In the genomic region with DNA sequence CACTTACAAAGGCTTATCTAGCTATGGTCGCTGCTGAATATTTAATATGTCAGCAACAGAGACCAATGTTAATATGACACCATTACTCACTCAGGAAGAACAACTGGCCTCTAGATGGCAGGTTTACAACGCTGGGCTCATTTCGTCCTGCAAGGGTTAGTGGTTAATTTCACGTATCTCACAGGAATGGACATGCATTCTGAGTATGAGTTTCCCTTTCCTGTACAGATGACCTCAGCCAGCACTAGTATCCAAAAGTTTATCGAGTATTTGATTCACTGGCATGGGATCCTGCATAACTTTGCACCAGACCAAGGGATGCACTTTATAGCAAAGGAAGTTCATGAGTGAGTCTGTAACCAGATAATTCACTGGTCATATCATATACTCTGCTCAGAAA, we compare ENCODE assay signal across 9 cellular contexts. TPM values are rescaled to one million over a fixed set of nuclear protein-coding genes. Genes with fewer than 3 reads are reported as not detected.
DNase-seq lines count a peak whose midpoint lies in the region; ATAC-seq and TF ChIP-seq lines count a peak whose summit lies in the region.
"Had no signal": no experiment of that assay in that cellular context is flagged by ENCODE, and none has a peak within 500 bp of the region (broad histone marks: within the 10 kb centered on the region; RNA-seq: fewer than 3 reads in every experiment).

No MANE protein-coding gene starts in this region.

- H4K20me1 ChIP-seq in SK-N-SH (ENCODE audit: insufficient read depth) = no peaks in the 10 kb centered on the region

- BruUV-seq in Calu3 (replicated peaks; lab: Mats Ljungman, UMichigan) = no TSS peak

- TF ChIP-seq RAD21 in SK-N-SH (IDR thresholded peaks at IDR 0.05; ENCODE audit: low read length) = peak; percentile 57

- no peaks in the 10 kb centered on the region for H3K4me1 ChIP-seq in SK-N-SH (ENCODE audit: control insufficient read depth in 1 of 2, insufficient read depth in 2 of 2, low read depth in 1 of 2, low read length in 1 of 2)

- H3K4me3 Mint-ChIP-seq in Calu3 (ENCODE audit: low read depth, unreplicated experiment) (no peak overlapping the region), T-helper 17 cell (no peak overlapping the region)
- no peak overlapping the region for H3K4me3 Mint-ChIP-seq in activated CD8-positive, alpha-beta T cell treated with anti-CD3 and anti-CD28 coated beads for 36 hours

- H3K79me2 ChIP-seq in SK-N-SH (ENCODE audit: insufficient read depth) = no peaks in the 10 kb centered on the region

- ATAC-seq in T-helper 17 cell = no peak
- no peak for ATAC-seq in esophagus mucosa
- no peak for ATAC-seq in activated CD8-positive, alpha-beta T cell treated with anti-CD3 and anti-CD28 coated beads for 36 hours

- CTCF ChIA-PET in Calu3 (lab: Charles Lee) = no interaction called here
- CTCF ChIA-PET in SK-N-SH (lab: Yijun Ruan, JAX) = interaction anchor here (1.3 to 2.1 kb wide), 3 partner anchors 10 to 396 kb away, joined by 3 to 11 read pairs (median 9); a partner anchor contains a TSS
- CTCF ChIA-PET in activated CD8-positive, alpha-beta T cell treated with anti-CD3 and anti-CD28 coated beads for 36 hours (lab: Charles Lee) = interaction anchor here (1.1 kb wide), 1 partner anchor 10 kb away, joined by 4 read pairs; no protein-coding TSS in a partner anchor

- H3K36me3 ChIP-seq in SK-N-SH (replicated peaks in 1 of 2; ENCODE audit: control insufficient read depth in 1 of 2, insufficient read depth in 2 of 2, low read length in 1 of 2) = no peaks in the 10 kb centered on the region

- peaks cover 77% of the 10 kb centered on the region for H3K27me3 Mint-ChIP-seq in Calu3 (ENCODE audit: unreplicated experiment)
- no peaks in the 10 kb centered on the region for H3K27me3 Mint-ChIP-seq in T-helper 17 cell
- H3K27me3 Mint-ChIP-seq in activated CD8-positive, alpha-beta T cell treated with anti-CD3 and anti-CD28 coated beads for 36 hours = peaks cover 2% of the 10 kb centered on the region

- DNase-seq in Calu3 (peak; percentile 34), HPDE6-E6E7 (ENCODE audit: extremely low spot score) (peak; percentile 49), SK-N-SH (no peak), iPS-NIHi7 (ENCODE audit: extremely low spot score) (peak; percentile 36), T-helper 17 cell (no peak)
- no peak for DNase-seq in stimulated activated CD4-positive, alpha-beta T cell treated with anti-CD3 and anti-CD28 coated beads, Interleukin-2, amount 100 ng/mL, for 24 hours
- no peak for DNase-seq in activated CD8-positive, alpha-beta T cell treated with anti-CD3 and anti-CD28 coated beads for 36 hours

- no peak for TF ChIP-seq EP300 in SK-N-SH (IDR thresholded peaks at IDR 0.05; ENCODE audit: borderline replicate concordance in 1 of 2, low read depth in 1 of 2, low read length in 1 of 2)

- no peak overlapping the region for H3K9ac ChIP-seq in SK-N-SH

- no peak overlapping the region for H3K4me3 ChIP-seq in SK-N-SH (ENCODE audit: low read depth in 2 of 2, low read length in 1 of 2)

- H3K9me3 Mint-ChIP-seq in Calu3 (ENCODE audit: low read depth, unreplicated experiment) = no peaks in the 10 kb centered on the region
- H3K9me3 Mint-ChIP-seq in activated CD8-positive, alpha-beta T cell treated with anti-CD3 and anti-CD28 coated beads for 36 hours = no peaks in the 10 kb centered on the region

- H3K9me2 ChIP-seq in SK-N-SH = no peaks in the 10 kb centered on the region

- intact Hi-C loops in Calu3 (cut with micrococcal nuclease; ENCODE audit: unreplicated experiment) = loop anchor here (2.0 kb wide), 2 partner anchors 51 to 313 kb away; no protein-coding TSS in a partner anchor
- intact Hi-C loops in activated CD8-positive, alpha-beta T cell treated with anti-CD3 and anti-CD28 coated beads for 36 hours (cut with micrococcal nuclease) = no loop called here

- 5% methylated on average over 5 of the region's 5 CpGs for WGBS in SK-N-SH (ENCODE audit: low lambda C conversion rate)

- H3F3A ChIP-seq in SK-N-SH (replicated peaks; ENCODE audit: insufficient read depth) = no peaks in the 10 kb centered on the region

- H3K36me3 Mint-ChIP-seq in Calu3 (ENCODE audit: insufficient read depth, unreplicated experiment) = no peaks in the 10 kb centered on the region
- H3K36me3 Mint-ChIP-seq in T-helper 17 cell (ENCODE audit: low read depth) = no peaks in the 10 kb centered on the region
- H3K36me3 Mint-ChIP-seq in activated CD8-positive, alpha-beta T cell treated with anti-CD3 and anti-CD28 coated beads for 36 hours (ENCODE audit: low read depth) = no peaks in the 10 kb centered on the region

- H3K9me3 ChIP-seq in SK-N-SH (no peaks in the 10 kb centered on the region), T-helper 17 cell (ENCODE audit: control insufficient read depth, low read length, poor library complexity, severe bottlenecking) (no peaks in the 10 kb centered on the region)

- H3K4me2 ChIP-seq in SK-N-SH = no peak overlapping the region

- POLR2A ChIA-PET in SK-N-SH (lab: Yijun Ruan, JAX) = no interaction called here
- POLR2A ChIA-PET in activated CD8-positive, alpha-beta T cell treated with anti-CD3 and anti-CD28 coated beads for 36 hours (lab: Charles Lee) = no interaction called here

- no peak overlapping the region for H2AFZ ChIP-seq in SK-N-SH (ENCODE audit: low read depth)

- TF ChIP-seq CTCF in Calu3 (IDR thresholded peaks at IDR 0.05; ENCODE audit: unreplicated experiment) = no peak
- peak; percentile 52 for TF ChIP-seq CTCF in SK-N-SH (IDR thresholded peaks at IDR 0.05)
- TF ChIP-seq CTCF in activated CD8-positive, alpha-beta T cell treated with anti-CD3 and anti-CD28 coated beads for 36 hours (IDR thresholded peaks at IDR 0.05) = no peak

- no peak overlapping the region for H3K27ac ChIP-seq in SK-N-SH (ENCODE audit: low read depth in 2 of 2, low read length in 1 of 2)

- H3K4me1 Mint-ChIP-seq in Calu3 (ENCODE audit: low read depth, unreplicated experiment) (no peaks in the 10 kb centered on the region), T-helper 17 cell (no peaks in the 10 kb centered on the region)
- H3K4me1 Mint-ChIP-seq in activated CD8-positive, alpha-beta T cell treated with anti-CD3 and anti-CD28 coated beads for 36 hours (ENCODE audit: low read depth) = no peaks in the 10 kb centered on the region

- H3K27ac Mint-ChIP-seq in Calu3 (ENCODE audit: unreplicated experiment) = no peak overlapping the region
- H3K27ac Mint-ChIP-seq in T-helper 17 cell = no peak overlapping the region
- no peak overlapping the region for H3K27ac Mint-ChIP-seq in activated CD8-positive, alpha-beta T cell treated with anti-CD3 and anti-CD28 coated beads for 36 hours

- no peaks in the 10 kb centered on the region for H3K27me3 ChIP-seq in SK-N-SH (ENCODE audit: insufficient read depth)

TF ChIP-seq in SK-N-SH, 30 proteins besides CTCF, POLR2A, EP300 and RAD21:
- TF ChIP-seq TAF1 (IDR thresholded peaks at IDR 0.05; ENCODE audit: borderline replicate concordance, low read depth, low read length) (no peak), SMC3 (IDR thresholded peaks at IDR 0.05; ENCODE audit: low read depth, low read length) (peak; percentile 33)

RNA-seq across cellular contexts. Expression of a gene that starts 8.7 kb away (rescaled TPM):
- total RNA-seq in Calu3 (2022) (not detected in 2 replicates), T-helper 17 cell (not detected), esophagus mucosa (not detected)
- not detected in 2 replicates for polyA plus RNA-seq in SK-N-SH (2012; rRNA removed)
- polyA plus RNA-seq in SK-N-SH (2012; cell fraction: cytosol; rRNA removed) = not detected in 2 replicates
- polyA plus RNA-seq in SK-N-SH (2012; cell fraction: nucleus; rRNA removed) = not detected in 2 replicates
- not detected for total RNA-seq in activated CD8-positive, alpha-beta T cell treated with anti-CD3 and anti-CD28 coated beads for 36 hours
- total RNA-seq: T-helper 2 cell treated with Interferon-gamma antibody and Interleukin-4, amounts not matched to agents 100 ng/mL and 5 ng/mL, for 36 hours had no signal

Comparison
In these comparisons a context has a peak if more than half of its experiments do, and no peak if none do; other contexts are left out.
1. DNase-seq: peak in Calu3 (single experiment), HPDE6-E6E7 (single experiment) and iPS-NIHi7 (single experiment); none in SK-N-SH (single experiment), T-helper 17 cell (0 of 3), stimulated activated CD4-positive, alpha-beta T cell treated with anti-CD3 and anti-CD28 coated beads, Interleukin-2, amount 100 ng/mL, for 24 hours (0 of 2) and activated CD8-positive, alpha-beta T cell treated with anti-CD3 and anti-CD28 coated beads for 36 hours (single experiment).